Comparison of ENCODE assay signal across 19 cellular contexts in genomic region chr10:2898509-2898860, GRCh38.
"Had no signal": no experiment of that assay in that cellular context is flagged by ENCODE, and none has a peak within 500 bp of the region (broad histone marks: within the 10 kb centered on the region; RNA-seq: fewer than 3 reads in every experiment).

No MANE protein-coding gene starts in this region.

- H3K27ac ChIP-seq: gastrocnemius medialis, heart right ventricle, neutrophil, sigmoid colon, skin epidermis, stomach, thoracic aorta, transverse colon had no signal

- H3K36me3 ChIP-seq: gastrocnemius medialis, heart right ventricle, neutrophil, sigmoid colon, stomach, thoracic aorta, transverse colon had no signal

- H3K9me3 ChIP-seq: gastrocnemius medialis, heart right ventricle, neutrophil, sigmoid colon, stomach, thoracic aorta, transverse colon had no signal

- H3K4me3 Mint-ChIP-seq: dendritic cell treated with granulocyte-macrophage colony-stimulating factor and Interleukin-4, amounts not matched to agents 40 ng/mL and 50 ng/mL, for 4 days; naive thymus-derived CD4-positive, alpha-beta T cell; nephron progenitor cell; stimulated activated naive B cell treated with anti-CD40 and anti-IgM and Interleukin-4, amounts not matched to agents 10 μg/mL and 1 μg/mL and 100 μg/mL, for 72 hours had no signal

- H3K36me3 Mint-ChIP-seq: naive thymus-derived CD4-positive, alpha-beta T cell; stimulated activated naive B cell treated with anti-CD40 and anti-IgM and Interleukin-4, amounts not matched to agents 10 μg/mL and 1 μg/mL and 100 μg/mL, for 72 hours had no signal

- DNase-seq: erythroblast; gastrocnemius medialis; heart right ventricle; hypothalamus; mammary epithelial cell; naive thymus-derived CD4-positive, alpha-beta T cell; nephron progenitor cell; posterior cingulate gyrus; sigmoid colon; stimulated activated CD4-positive, alpha-beta T cell treated with anti-CD3 and anti-CD28 coated beads, Interleukin-4, amount 100 ng/mL, for 4 hours; stimulated activated naive B cell treated with anti-CD40 and anti-IgM and Interleukin-4, amounts not matched to agents 10 μg/mL and 1 μg/mL and 100 μg/mL, for 72 hours; stomach; substantia nigra; transverse colon had no signal

- H3K27ac Mint-ChIP-seq: dendritic cell treated with granulocyte-macrophage colony-stimulating factor and Interleukin-4, amounts not matched to agents 40 ng/mL and 50 ng/mL, for 4 days; naive thymus-derived CD4-positive, alpha-beta T cell; nephron progenitor cell; stimulated activated naive B cell treated with anti-CD40 and anti-IgM and Interleukin-4, amounts not matched to agents 10 μg/mL and 1 μg/mL and 100 μg/mL, for 72 hours had no signal

- H3K9me3 Mint-ChIP-seq: dendritic cell treated with granulocyte-macrophage colony-stimulating factor and Interleukin-4, amounts not matched to agents 40 ng/mL and 50 ng/mL, for 4 days; naive thymus-derived CD4-positive, alpha-beta T cell; nephron progenitor cell; stimulated activated naive B cell treated with anti-CD40 and anti-IgM and Interleukin-4, amounts not matched to agents 10 μg/mL and 1 μg/mL and 100 μg/mL, for 72 hours had no signal

- H3K27me3 ChIP-seq: gastrocnemius medialis, neutrophil, sigmoid colon, transverse colon had no signal

- ATAC-seq: gastrocnemius medialis; heart right ventricle; left lobe of liver; stimulated activated naive B cell treated with anti-CD40 and anti-IgM and Interleukin-4, amounts not matched to agents 10 μg/mL and 1 μg/mL and 100 μg/mL, for 72 hours had no signal

- H3K4me1 Mint-ChIP-seq: stimulated activated naive B cell treated with anti-CD40 and anti-IgM and Interleukin-4, amounts not matched to agents 10 μg/mL and 1 μg/mL and 100 μg/mL, for 72 hours had no signal

- H3K4me1 ChIP-seq: gastrocnemius medialis, heart right ventricle, sigmoid colon, stomach, transverse colon had no signal

- H3K4me3 ChIP-seq: gastrocnemius medialis, heart right ventricle, sigmoid colon, skin epidermis, stomach, thoracic aorta, transverse colon had no signal
